In the genomic region with DNA sequence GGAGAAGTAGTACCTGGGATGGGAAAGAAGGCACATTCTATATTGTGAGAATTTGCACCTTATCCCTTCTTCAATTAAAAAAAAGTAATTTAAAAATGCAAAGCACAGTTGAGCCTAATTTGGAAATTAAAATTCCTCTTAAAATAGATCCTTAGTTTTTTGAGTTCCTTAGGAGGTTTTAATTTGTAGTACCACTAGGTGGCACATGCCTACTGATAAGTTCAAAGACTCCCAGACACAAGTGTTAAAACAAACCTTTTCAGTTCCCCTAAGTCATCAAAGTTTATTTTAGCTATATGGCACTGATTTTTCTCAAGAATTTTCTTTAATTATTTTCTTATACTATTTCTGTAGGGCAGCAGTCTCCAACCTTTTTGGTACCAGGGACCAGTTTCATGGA, we compare ENCODE assay signal across 8 cellular contexts.
DNase-seq lines count a peak whose midpoint lies in the region; ATAC-seq and TF ChIP-seq lines count a peak whose summit lies in the region.

No MANE protein-coding gene starts in this region.

- H3K4me1 Mint-ChIP-seq in neural crest cell: no peaks in the 10 kb centered on the region

- H3K27me3 ChIP-seq in dorsolateral prefrontal cortex: no peaks in the 10 kb centered on the region

- peak; percentile 31 to 80 (median 63) for TF ChIP-seq CTCF in dorsolateral prefrontal cortex (IDR thresholded peaks at IDR 0.05 in 54 of 56, conservative IDR thresholded peaks at IDR 0.05 in 2 of 56; ENCODE audit: low read depth in 1 of 56, partially characterized antibody in 56 of 56)
- TF ChIP-seq CTCF in neural crest cell (conservative IDR thresholded peaks at IDR 0.05): peak; percentile 81

- intact Hi-C loops in dorsolateral prefrontal cortex (cut with DNase I): no loop called here

- peaks cover 2% of the 10 kb centered on the region for H3K36me3 Mint-ChIP-seq in neural crest cell (ENCODE audit: low read depth)

- H3K9me3 Mint-ChIP-seq in neural crest cell: peaks cover 10% of the 10 kb centered on the region

- no peak overlapping the region for H3K27ac Mint-ChIP-seq in neural crest cell (ENCODE audit: unreplicated experiment)

- peak; percentile 47 for DNase-seq in SIG-M5 treated with dmso at 0.1 percent for 504 hours (lab: John Stamatoyannopoulos, UW; ENCODE audit: unreplicated experiment)
- no peak for DNase-seq in SIG-M5 (lab: John Stamatoyannopoulos, UW)
- peak; percentile 62 for DNase-seq in NCI-H748 (lab: John Stamatoyannopoulos, UW; ENCODE audit: unreplicated experiment)
- DNase-seq in dorsolateral prefrontal cortex: no peak
- DNase-seq in neural crest cell (ENCODE audit: low read depth, low spot score): no peak

- peak; percentile 83 for ATAC-seq in HG02885 (IDR thresholded peaks at IDR 0.05; ENCODE audit: poor library complexity, unreplicated experiment)
- ATAC-seq in HG02981 (IDR thresholded peaks at IDR 0.05; ENCODE audit: unreplicated experiment): no peak
- ATAC-seq in GM19328 (IDR thresholded peaks at IDR 0.05; ENCODE audit: unreplicated experiment): no peak

- no peak overlapping the region for H3K27ac ChIP-seq in dorsolateral prefrontal cortex

- no peaks in the 10 kb centered on the region for H3K27me3 Mint-ChIP-seq in neural crest cell (ENCODE audit: low read depth)

- no peak overlapping the region for H3K4me3 ChIP-seq in dorsolateral prefrontal cortex

- H3K4me3 Mint-ChIP-seq in neural crest cell: no peak overlapping the region

Comparison
In these comparisons a context has a peak if more than half of its experiments do, and no peak if none do; other contexts are left out.
1. DNase-seq: peak in SIG-M5 treated with dmso at 0.1 percent for 504 hours (single experiment) and NCI-H748 (single experiment); none in SIG-M5 (single experiment), dorsolateral prefrontal cortex (0 of 10) and neural crest cell (single experiment).